Comparison of ENCODE assay signal across 9 cellular contexts in genomic region chr7:134075799-134076198, GRCh38. TPM values are rescaled to one million over a fixed set of nuclear protein-coding genes. Genes with fewer than 3 reads are reported as not detected.
"Had no signal": no experiment of that assay in that cellular context is flagged by ENCODE, and none has a peak within 500 bp of the region (broad histone marks: within the 10 kb centered on the region; RNA-seq: fewer than 3 reads in every experiment).

No MANE protein-coding gene starts in this region.

- H3K27me3 Mint-ChIP-seq: IgD-negative memory B cell had no signal

- ATAC-seq: GM23338 had no signal

- H3K4me3 Mint-ChIP-seq: GM23338, H9, IgD-negative memory B cell had no signal

- DNase-seq: H9, HCEC 1CT, KG1 had no signal

- H3K27ac Mint-ChIP-seq: GM23338, H9, IgD-negative memory B cell had no signal

- H2AFZ ChIP-seq: GM23338 had no signal

- H3K4me1 Mint-ChIP-seq: IgD-negative memory B cell had no signal

- H3K4me3 ChIP-seq: GM23338 had no signal

- H3K4me2 ChIP-seq: GM23338 had no signal

- FAIRE-seq: H1, H54, HTR-8/SVneo had no signal

RNA-seq across cellular contexts. Expression of gene LRGUK, which starts 51.3 kb away (rescaled TPM):
- total RNA-seq: HT-29 had no signal
